In the genomic region with DNA sequence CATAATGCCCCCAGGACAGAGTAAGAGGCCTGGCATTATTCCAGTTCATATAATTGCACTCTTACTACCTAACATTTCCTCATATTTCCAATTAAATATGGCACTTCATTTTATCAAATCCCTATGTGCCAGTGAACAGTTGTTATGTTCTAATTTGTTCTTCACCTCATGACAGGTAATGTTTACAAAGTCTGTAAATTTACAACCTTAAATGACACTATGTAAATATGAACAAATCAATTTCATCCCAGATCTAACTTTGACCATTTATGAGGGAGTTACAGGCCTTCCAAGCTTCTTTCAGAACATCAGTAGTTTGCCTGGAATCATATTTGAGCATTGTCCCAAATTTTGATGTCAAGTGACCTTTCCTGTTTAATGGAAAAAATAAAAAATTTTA, we compare ENCODE assay signal across 21 cellular contexts.
A peak's percentile ranks its signal among the peaks of the same experiment; 100 is the strongest.
DNase-seq lines count a peak whose midpoint lies in the region; ATAC-seq, FAIRE-seq and TF ChIP-seq lines count a peak whose summit lies in the region.
"Had no signal": no experiment of that assay in that cellular context is flagged by ENCODE, and none has a peak within 500 bp of the region (broad histone marks: within the 10 kb centered on the region; RNA-seq: fewer than 3 reads in every experiment).

No MANE protein-coding gene starts in this region.

- DNase-seq in NCI-H1417 (lab: John Stamatoyannopoulos, UW) (peak in 2 of 3 experiments; percentile 48 to 90), NCI-H2081 treated with DMSO at 0.1 percent for 48 hours (lab: John Stamatoyannopoulos, UW) (peak; percentile 44), pancreas (no peak), glomerular visceral epithelial cell (ENCODE audit: extremely low spot score) (no peak)
- DNase-seq in stimulated activated CD4-positive, alpha-beta T cell treated with anti-CD3 and anti-CD28 coated beads, Interleukin-15, amount 100 ng/mL, for 24 hours: no peak
- DNase-seq: CD4-positive, alpha-beta T cell; COR-L47; DMS 273 treated with DMSO at 0.1 percent for 48 hours; NCI-H1930; NCI-H226; NCI-H524 treated with DMSO at 0.1 percent for 48 hours; NK-92 treated with Interleukin-12 subunit alpha and Interleukin-12 subunit beta, amount 100 ng/mL, for 24 hours; SJCRH30; T-helper 1 cell had no signal

- intact Hi-C loops in pancreas (cut with DNase I): no loop called here

- ATAC-seq in pancreas (peak in 3 of 4 donors; percentile 37 to 58 (median 42)), HG03097 (IDR thresholded peaks at IDR 0.05; ENCODE audit: low FRiP score, unreplicated experiment) (no peak)
- ATAC-seq: HCT116, Panc1 had no signal

- no peaks in the 10 kb centered on the region for H3K36me3 ChIP-seq in pancreas
- H3K36me3 ChIP-seq: SJCRH30 had no signal

- no peaks in the 10 kb centered on the region for H3K27me3 ChIP-seq in pancreas
- H3K27me3 ChIP-seq: SJCRH30 had no signal

- H3K27ac ChIP-seq in VCaP (peak overlapping the region; percentile 56), pancreas (no peak overlapping the region)
- H3K27ac ChIP-seq: SJCRH30 had no signal

- no peak for FAIRE-seq in pancreas (lab: Jason Lieb, UNC)
- FAIRE-seq: GM12892, H1, HTR-8/SVneo had no signal

- H3K4me3 ChIP-seq in pancreas: no peak overlapping the region
- H3K4me3 ChIP-seq: SJCRH30 had no signal

- TF ChIP-seq CTCF in VCaP (conservative IDR thresholded peaks at IDR 0.05) (no peak), pancreas (IDR thresholded peaks at IDR 0.05) (no peak)

- no peaks in the 10 kb centered on the region for H3K9me3 ChIP-seq in pancreas
- H3K9me3 ChIP-seq: SJCRH30 had no signal

- H3K4me1 ChIP-seq in pancreas: peaks cover 0 to 3% (median 0%) of the 10 kb centered on the region in 3 donors
- H3K4me1 ChIP-seq: SJCRH30 had no signal

Comparison
In these comparisons a context has a peak if more than half of its experiments do, and no peak if none do; other contexts are left out.
1. DNase-seq: peak in NCI-H1417 (2 of 3) and NCI-H2081 treated with DMSO at 0.1 percent for 48 hours (single experiment); none in pancreas (0 of 6), stimulated activated CD4-positive, alpha-beta T cell treated with anti-CD3 and anti-CD28 coated beads, Interleukin-15, amount 100 ng/mL, for 24 hours (single experiment) and glomerular visceral epithelial cell (single experiment).